In the genomic region with DNA sequence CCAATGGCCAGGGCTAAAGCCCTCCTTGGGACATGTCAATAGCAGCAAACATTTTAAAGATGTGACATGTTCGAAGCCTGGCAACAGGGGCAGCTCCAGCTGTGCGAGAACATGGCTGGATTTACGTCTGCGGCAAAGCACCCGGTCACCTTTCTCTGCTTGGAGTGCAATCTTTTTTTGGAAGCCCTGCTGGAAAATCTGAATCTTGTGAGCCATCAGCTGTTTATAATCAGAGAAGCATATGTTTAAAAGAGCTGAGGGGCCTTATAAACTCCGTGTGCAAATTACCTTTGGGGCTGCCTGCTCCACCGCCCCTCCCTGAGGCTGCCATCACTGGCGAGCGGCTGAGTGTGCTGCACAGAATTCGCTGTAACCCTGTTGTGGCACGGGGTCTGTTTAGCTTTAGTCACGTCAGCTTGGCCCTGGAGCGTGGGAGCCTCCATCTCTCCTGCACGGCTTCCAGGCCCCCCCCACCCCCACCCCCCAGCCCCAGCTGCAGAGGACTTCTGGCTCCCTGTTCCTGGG, we compare ENCODE assay signal across 1 cellular context.
TF ChIP-seq lines count a peak whose summit lies in the region.

No MANE protein-coding gene starts in this region.

TF ChIP-seq in K562, 482 proteins besides CTCF, POLR2A, EP300 and RAD21:
- TF ChIP-seq, protein P1, sequence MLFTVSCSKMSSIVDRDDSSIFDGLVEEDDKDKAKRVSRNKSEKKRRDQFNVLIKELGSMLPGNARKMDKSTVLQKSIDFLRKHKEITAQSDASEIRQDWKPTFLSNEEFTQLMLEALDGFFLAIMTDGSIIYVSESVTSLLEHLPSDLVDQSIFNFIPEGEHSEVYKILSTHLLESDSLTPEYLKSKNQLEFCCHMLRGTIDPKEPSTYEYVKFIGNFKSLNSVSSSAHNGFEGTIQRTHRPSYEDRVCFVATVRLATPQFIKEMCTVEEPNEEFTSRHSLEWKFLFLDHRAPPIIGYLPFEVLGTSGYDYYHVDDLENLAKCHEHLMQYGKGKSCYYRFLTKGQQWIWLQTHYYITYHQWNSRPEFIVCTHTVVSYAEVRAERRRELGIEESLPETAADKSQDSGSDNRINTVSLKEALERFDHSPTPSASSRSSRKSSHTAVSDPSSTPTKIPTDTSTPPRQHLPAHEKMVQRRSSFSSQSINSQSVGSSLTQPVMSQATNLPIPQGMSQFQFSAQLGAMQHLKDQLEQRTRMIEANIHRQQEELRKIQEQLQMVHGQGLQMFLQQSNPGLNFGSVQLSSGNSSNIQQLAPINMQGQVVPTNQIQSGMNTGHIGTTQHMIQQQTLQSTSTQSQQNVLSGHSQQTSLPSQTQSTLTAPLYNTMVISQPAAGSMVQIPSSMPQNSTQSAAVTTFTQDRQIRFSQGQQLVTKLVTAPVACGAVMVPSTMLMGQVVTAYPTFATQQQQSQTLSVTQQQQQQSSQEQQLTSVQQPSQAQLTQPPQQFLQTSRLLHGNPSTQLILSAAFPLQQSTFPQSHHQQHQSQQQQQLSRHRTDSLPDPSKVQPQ (CRISPR knock-in tag; IDR thresholded peaks at IDR 0.05; ENCODE audit: borderline replicate concordance), result no peak
- TF ChIP-seq TCF3 (CRISPR knock-in tag; IDR thresholded peaks at IDR 0.05), result no peak
